Comparison of ENCODE assay signal across 1 cellular context in the genomic region with DNA sequence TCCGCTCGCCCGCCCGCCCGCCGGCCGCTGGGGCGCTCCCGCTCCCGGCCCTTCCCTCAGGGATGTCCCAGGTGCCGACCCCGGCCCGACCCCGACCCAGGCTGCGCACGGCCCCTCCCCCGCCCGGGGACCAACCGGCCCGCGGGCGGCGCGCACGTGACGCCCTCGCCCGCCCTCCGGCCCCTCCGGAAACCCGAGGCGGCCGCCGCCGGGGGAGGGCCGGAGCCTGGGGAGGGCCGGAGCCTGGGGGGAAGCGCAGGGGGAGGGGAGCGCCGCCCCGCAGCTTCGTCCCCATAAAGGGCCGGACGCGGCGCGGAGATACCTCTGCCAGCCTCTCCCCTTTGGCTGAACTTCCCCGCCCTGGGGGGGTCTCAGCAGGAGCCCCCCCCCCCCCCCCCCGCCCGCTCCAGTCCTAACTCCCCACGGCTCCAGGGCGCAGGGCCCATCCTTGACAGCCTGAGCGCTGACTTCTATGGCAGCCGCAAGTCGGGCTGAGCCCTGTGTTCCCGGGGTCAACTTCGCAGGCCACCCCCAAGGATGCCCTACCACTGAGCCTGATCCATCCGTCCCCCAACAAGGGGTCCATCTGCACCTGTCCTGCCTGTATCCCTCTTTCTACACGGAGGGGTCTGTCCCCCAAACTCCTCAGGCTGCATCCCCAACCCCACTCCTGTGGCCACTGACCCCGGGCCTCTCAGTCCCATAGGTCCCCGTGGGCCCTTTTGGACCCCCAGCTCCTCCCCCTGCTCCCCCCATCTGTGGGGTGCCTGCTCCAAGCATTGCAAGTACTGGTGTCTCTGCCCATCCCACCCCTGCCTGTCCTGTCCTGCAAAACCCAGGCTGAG.
TF ChIP-seq lines count a peak whose summit lies in the region.

A gene (minus strand): TSS at position 69 of the 845 bp plus-strand sequence. CDS start 174 bp downstream, outside the sequence.

TF ChIP-seq in K562, 482 proteins besides CTCF, POLR2A, EP300 and RAD21 (continued from another document):
- TF ChIP-seq, protein P1, sequence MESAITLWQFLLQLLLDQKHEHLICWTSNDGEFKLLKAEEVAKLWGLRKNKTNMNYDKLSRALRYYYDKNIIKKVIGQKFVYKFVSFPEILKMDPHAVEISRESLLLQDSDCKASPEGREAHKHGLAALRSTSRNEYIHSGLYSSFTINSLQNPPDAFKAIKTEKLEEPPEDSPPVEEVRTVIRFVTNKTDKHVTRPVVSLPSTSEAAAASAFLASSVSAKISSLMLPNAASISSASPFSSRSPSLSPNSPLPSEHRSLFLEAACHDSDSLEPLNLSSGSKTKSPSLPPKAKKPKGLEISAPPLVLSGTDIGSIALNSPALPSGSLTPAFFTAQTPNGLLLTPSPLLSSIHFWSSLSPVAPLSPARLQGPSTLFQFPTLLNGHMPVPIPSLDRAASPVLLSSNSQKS (CRISPR knock-in tag; IDR thresholded peaks at IDR 0.05): no peak
- TF ChIP-seq HMGN3 (IDR thresholded peaks at IDR 0.05; ENCODE audit: borderline replicate concordance, extremely low read depth, insufficient read length, low read depth, low read length): no peak
- TF ChIP-seq, protein P2, sequence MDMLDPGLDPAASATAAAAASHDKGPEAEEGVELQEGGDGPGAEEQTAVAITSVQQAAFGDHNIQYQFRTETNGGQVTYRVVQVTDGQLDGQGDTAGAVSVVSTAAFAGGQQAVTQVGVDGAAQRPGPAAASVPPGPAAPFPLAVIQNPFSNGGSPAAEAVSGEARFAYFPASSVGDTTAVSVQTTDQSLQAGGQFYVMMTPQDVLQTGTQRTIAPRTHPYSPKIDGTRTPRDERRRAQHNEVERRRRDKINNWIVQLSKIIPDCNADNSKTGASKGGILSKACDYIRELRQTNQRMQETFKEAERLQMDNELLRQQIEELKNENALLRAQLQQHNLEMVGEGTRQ (CRISPR knock-in tag; IDR thresholded peaks at IDR 0.05): peak; percentile 66
- TF ChIP-seq, protein P3, sequence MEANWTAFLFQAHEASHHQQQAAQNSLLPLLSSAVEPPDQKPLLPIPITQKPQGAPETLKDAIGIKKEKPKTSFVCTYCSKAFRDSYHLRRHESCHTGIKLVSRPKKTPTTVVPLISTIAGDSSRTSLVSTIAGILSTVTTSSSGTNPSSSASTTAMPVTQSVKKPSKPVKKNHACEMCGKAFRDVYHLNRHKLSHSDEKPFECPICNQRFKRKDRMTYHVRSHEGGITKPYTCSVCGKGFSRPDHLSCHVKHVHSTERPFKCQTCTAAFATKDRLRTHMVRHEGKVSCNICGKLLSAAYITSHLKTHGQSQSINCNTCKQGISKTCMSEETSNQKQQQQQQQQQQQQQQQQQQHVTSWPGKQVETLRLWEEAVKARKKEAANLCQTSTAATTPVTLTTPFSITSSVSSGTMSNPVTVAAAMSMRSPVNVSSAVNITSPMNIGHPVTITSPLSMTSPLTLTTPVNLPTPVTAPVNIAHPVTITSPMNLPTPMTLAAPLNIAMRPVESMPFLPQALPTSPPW (CRISPR knock-in tag; IDR thresholded peaks at IDR 0.05): peak; percentile 77
- TF ChIP-seq, protein P4, sequence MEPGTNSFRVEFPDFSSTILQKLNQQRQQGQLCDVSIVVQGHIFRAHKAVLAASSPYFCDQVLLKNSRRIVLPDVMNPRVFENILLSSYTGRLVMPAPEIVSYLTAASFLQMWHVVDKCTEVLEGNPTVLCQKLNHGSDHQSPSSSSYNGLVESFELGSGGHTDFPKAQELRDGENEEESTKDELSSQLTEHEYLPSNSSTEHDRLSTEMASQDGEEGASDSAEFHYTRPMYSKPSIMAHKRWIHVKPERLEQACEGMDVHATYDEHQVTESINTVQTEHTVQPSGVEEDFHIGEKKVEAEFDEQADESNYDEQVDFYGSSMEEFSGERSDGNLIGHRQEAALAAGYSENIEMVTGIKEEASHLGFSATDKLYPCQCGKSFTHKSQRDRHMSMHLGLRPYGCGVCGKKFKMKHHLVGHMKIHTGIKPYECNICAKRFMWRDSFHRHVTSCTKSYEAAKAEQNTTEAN (CRISPR knock-in tag; IDR thresholded peaks at IDR 0.05): no peak
- no peak for TF ChIP-seq SMARCB1 (IDR thresholded peaks at IDR 0.05; ENCODE audit: insufficient read length, low read depth)
- TF ChIP-seq CCNT2 (IDR thresholded peaks at IDR 0.05; ENCODE audit: borderline replicate concordance, extremely low read depth, insufficient read length, low read depth, low read length): peak; percentile 22
- TF ChIP-seq NCOA1 (IDR thresholded peaks at IDR 0.05; ENCODE audit: low read depth): no peak
- TF ChIP-seq NCOA6 (IDR thresholded peaks at IDR 0.05): no peak
- 0 out of 2 replicates have a peak, but pooled peaks have one; percentile 5 for TF ChIP-seq GATAD2B (IDR thresholded peaks at IDR 0.05; ENCODE audit: borderline replicate concordance)
- TF ChIP-seq, protein P5, sequence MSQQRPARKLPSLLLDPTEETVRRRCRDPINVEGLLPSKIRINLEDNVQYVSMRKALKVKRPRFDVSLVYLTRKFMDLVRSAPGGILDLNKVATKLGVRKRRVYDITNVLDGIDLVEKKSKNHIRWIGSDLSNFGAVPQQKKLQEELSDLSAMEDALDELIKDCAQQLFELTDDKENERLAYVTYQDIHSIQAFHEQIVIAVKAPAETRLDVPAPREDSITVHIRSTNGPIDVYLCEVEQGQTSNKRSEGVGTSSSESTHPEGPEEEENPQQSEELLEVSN (IDR thresholded peaks at IDR 0.05; ENCODE audit: borderline replicate concordance in 1 of 2, extremely low read depth in 1 of 2, insufficient read depth in 1 of 2, insufficient read length in 1 of 2, low read depth in 1 of 2, low read length in 1 of 2, poor library complexity in 1 of 2, severe bottlenecking in 1 of 2): peak in 1 of 2 experiments; percentile 72
- peak; percentile 64 for TF ChIP-seq CXXC5 (CRISPR knock-in tag; IDR thresholded peaks at IDR 0.05)
- no peak for TF ChIP-seq GABPB2 (CRISPR knock-in tag; conservative IDR thresholded peaks at IDR 0.05)
- no peak for TF ChIP-seq BRCA1 (IDR thresholded peaks at IDR 0.05)
- TF ChIP-seq BRCA1 (CRISPR knock-in tag; IDR thresholded peaks at IDR 0.05): no peak
- no peak for TF ChIP-seq TAF15 (IDR thresholded peaks at IDR 0.05; ENCODE audit: low read depth, low read length)
- TF ChIP-seq, protein P6, sequence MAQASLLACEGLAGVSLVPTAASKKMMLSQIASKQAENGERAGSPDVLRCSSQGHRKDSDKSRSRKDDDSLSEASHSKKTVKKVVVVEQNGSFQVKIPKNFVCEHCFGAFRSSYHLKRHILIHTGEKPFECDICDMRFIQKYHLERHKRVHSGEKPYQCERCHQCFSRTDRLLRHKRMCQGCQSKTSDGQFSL (CRISPR knock-in tag; IDR thresholded peaks at IDR 0.05): no peak
- TF ChIP-seq, protein P6 (tag; IDR thresholded peaks at IDR 0.05): 0 out of 4 replicates have a peak, but pooled peaks of 1 of the 2 experiments have one; percentile 20
- 0 out of 2 replicates have a peak, but pooled peaks have one; percentile 64 for TF ChIP-seq ZNF444 (CRISPR knock-in tag; IDR thresholded peaks at IDR 0.05)
- TF ChIP-seq TGIF2 (CRISPR knock-in tag; IDR thresholded peaks at IDR 0.05): no peak
- no peak for TF ChIP-seq ZNF408 (CRISPR knock-in tag; IDR thresholded peaks at IDR 0.05; ENCODE audit: low read depth)
- no peak for TF ChIP-seq PHTF2 (CRISPR knock-in tag; IDR thresholded peaks at IDR 0.05)
- TF ChIP-seq NR2C2 (CRISPR knock-in tag; IDR thresholded peaks at IDR 0.05): no peak
- TF ChIP-seq NR2C2 (tag; IDR thresholded peaks at IDR 0.05): peak; percentile 45; the same call in 1 of the 2 replicates
- TF ChIP-seq ZNF780A (CRISPR knock-in tag; IDR thresholded peaks at IDR 0.05): no peak
- TF ChIP-seq BMI1 (IDR thresholded peaks at IDR 0.05; ENCODE audit: low read length): no peak
- no peak for TF ChIP-seq BACH1 (tag; IDR thresholded peaks at IDR 0.05)
- peak; percentile 35 to 40; a peak in 1 of 4 replicates for TF ChIP-seq MAZ (CRISPR knock-in tag; conservative IDR thresholded peaks at IDR 0.05 in 1 of 2, IDR thresholded peaks at IDR 0.05 in 1 of 2)
- TF ChIP-seq BHLHE40 (IDR thresholded peaks at IDR 0.05; ENCODE audit: low read length): peak; percentile 66
- TF ChIP-seq RBFOX2 (IDR thresholded peaks at IDR 0.05; ENCODE audit: low read depth, low read length): peak; percentile 15; the same call in 1 of the 2 replicates
- peak; percentile 42 for TF ChIP-seq GABPA (tag; conservative IDR thresholded peaks at IDR 0.05; ENCODE audit: low read depth)
- TF ChIP-seq JUN (IDR thresholded peaks at IDR 0.05; ENCODE audit: borderline replicate concordance, low read depth, low read length): no peak
- TF ChIP-seq JUN (CRISPR knock-in tag; IDR thresholded peaks at IDR 0.05; ENCODE audit: borderline replicate concordance): no peak
- TF ChIP-seq, protein P7, sequence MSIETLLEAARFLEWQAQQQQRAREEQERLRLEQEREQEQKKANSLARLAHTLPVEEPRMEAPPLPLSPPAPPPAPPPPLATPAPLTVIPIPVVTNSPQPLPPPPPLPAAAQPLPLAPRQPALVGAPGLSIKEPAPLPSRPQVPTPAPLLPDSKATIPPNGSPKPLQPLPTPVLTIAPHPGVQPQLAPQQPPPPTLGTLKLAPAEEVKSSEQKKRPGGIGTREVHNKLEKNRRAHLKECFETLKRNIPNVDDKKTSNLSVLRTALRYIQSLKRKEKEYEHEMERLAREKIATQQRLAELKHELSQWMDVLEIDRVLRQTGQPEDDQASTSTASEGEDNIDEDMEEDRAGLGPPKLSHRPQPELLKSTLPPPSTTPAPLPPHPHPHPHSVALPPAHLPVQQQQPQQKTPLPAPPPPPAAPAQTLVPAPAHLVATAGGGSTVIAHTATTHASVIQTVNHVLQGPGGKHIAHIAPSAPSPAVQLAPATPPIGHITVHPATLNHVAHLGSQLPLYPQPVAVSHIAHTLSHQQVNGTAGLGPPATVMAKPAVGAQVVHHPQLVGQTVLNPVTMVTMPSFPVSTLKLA (conservative IDR thresholded peaks at IDR 0.05): no peak
